ENCODE assay signal across 8 cellular contexts in the genomic region with DNA sequence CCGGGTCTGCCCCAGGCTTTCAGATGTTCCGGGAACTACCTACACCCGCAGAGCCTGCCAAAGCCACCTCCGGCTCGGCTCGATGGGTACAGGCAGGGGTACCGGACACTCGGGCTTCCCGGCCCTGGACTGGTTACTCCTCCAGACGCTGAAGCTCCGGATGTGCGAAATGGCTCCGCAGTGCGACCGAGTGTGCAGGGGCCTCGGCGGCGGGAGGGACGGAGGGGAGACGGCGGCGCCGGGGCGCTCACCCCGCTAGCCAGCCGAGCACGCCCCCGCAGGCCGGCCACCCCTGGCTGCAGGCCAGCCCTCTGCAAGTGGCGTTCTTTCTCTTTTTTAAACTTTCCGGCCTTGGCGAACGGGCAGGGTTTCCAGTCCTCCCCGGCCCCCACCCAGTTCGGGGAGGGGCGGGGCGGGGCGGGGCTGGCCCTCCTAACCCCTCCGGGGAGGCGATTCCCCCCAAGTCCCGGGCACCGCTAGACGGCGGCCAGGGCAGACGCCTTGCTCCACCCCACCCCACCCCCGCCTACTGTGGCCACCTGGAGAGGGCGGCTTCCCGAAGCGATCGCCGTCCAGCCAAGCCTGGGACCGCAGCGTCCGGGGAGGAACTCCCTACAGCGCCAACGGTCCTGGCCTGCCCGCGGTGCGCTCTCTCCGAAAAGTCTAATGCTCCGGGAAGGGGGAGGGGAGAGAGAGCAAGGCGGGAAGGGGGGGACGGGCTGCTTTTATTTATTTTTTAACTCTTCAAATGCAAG. TPM values are rescaled to one million over a fixed set of nuclear protein-coding genes. Genes with fewer than 3 reads are reported as not detected.
DNase-seq lines count a peak whose midpoint lies in the region; ATAC-seq and TF ChIP-seq lines count a peak whose summit lies in the region.

No MANE protein-coding gene starts in this region.

- no peak for TF ChIP-seq EP300 in sigmoid colon (IDR thresholded peaks at IDR 0.05)

- WGBS in GM23248 (ENCODE audit: low coverage in 1 of 2, low lambda C conversion rate in 2 of 2, missing lambda C conversion rate in 2 of 2), 2 experiments, result 15 to 27% methylated on average over 6 to 31 of the region's 63 CpGs
- 25% methylated on average over 29 of the region's 63 CpGs for WGBS in hepatocyte (ENCODE audit: low lambda C conversion rate, missing lambda C conversion rate)
- 9 to 24% methylated on average over 63 of the region's 63 CpGs for WGBS in sigmoid colon, 2 donors

- POLR2A ChIA-PET in Caco-2 (lab: Charles Lee), result no interaction called here

- no peaks in the 10 kb centered on the region for H3K27me3 Mint-ChIP-seq in activated T-helper 2 cell treated with anti-CD3 and anti-CD28 coated beads, Interferon-gamma antibody, Interleukin-2, Interleukin-4, amounts not matched to agents 10 μg/mL and 5 μg/mL and 100 μg/mL, durations not matched to agents 14 hours and 24 hours and 36 hours (ENCODE audit: low read depth)
- no peaks in the 10 kb centered on the region for H3K27me3 Mint-ChIP-seq in Caco-2 (ENCODE audit: insufficient read depth, unreplicated experiment)

- TF ChIP-seq CTCF in hepatocyte (IDR thresholded peaks at IDR 0.05; ENCODE audit: poor library complexity) (no peak), sigmoid colon (IDR thresholded peaks at IDR 0.05) (no peak), Caco-2 (IDR thresholded peaks at IDR 0.05; ENCODE audit: insufficient read depth in 1 of 2, low read depth in 1 of 2, low read length in 1 of 2, severe bottlenecking in 1 of 2, unreplicated experiment in 1 of 2) (no peak)

- peak overlapping the region; percentile 12 for H3K4me2 ChIP-seq in GM23248 (ENCODE audit: unreplicated experiment)
- H3K4me2 ChIP-seq in hepatocyte, result peak overlapping the region; percentile 88

- no TSS peak for BruUV-seq in Caco-2 (replicated peaks; lab: Mats Ljungman, UMichigan)

- H3K4me1 ChIP-seq in GM23248 (ENCODE audit: insufficient read depth), result peaks cover 5% of the 10 kb centered on the region
- H3K4me1 ChIP-seq in hepatocyte (ENCODE audit: insufficient read depth), result peaks cover 92% of the 10 kb centered on the region
- peaks cover 0 to 83% (median 66%) of the 10 kb centered on the region in 4 donors for H3K4me1 ChIP-seq in sigmoid colon
- peaks cover 23% of the 10 kb centered on the region for H3K4me1 ChIP-seq in Caco-2

- H3K4me3 Mint-ChIP-seq in activated T-helper 2 cell treated with anti-CD3 and anti-CD28 coated beads, Interferon-gamma antibody, Interleukin-2, Interleukin-4, amounts not matched to agents 10 μg/mL and 5 μg/mL and 100 μg/mL, durations not matched to agents 14 hours and 24 hours and 36 hours (ENCODE audit: low read depth), result peak overlapping the region; percentile 59
- no peak overlapping the region for H3K4me3 Mint-ChIP-seq in Caco-2 (ENCODE audit: unreplicated experiment)

- CTCF ChIA-PET in Caco-2 (lab: Charles Lee), result no interaction called here

- no peaks in the 10 kb centered on the region for H3K27me3 ChIP-seq in GM23248 (replicated peaks; ENCODE audit: insufficient read depth)
- peaks cover 63% of the 10 kb centered on the region for H3K27me3 ChIP-seq in hepatocyte
- no peaks in the 10 kb centered on the region for H3K27me3 ChIP-seq in sigmoid colon
- H3K27me3 ChIP-seq in Caco-2 (replicated peaks; ENCODE audit: control insufficient read depth, insufficient read depth, low read length), result no peaks in the 10 kb centered on the region

- H3K27ac Mint-ChIP-seq in activated T-helper 2 cell treated with anti-CD3 and anti-CD28 coated beads, Interferon-gamma antibody, Interleukin-2, Interleukin-4, amounts not matched to agents 10 μg/mL and 5 μg/mL and 100 μg/mL, durations not matched to agents 14 hours and 24 hours and 36 hours, result no peak overlapping the region
- no peak overlapping the region for H3K27ac Mint-ChIP-seq in Caco-2 (ENCODE audit: unreplicated experiment)

- TF ChIP-seq POLR2A in sigmoid colon (IDR thresholded peaks at IDR 0.05), result no peak

- H3K9me2 ChIP-seq in GM23248 (ENCODE audit: insufficient read depth) (no peaks in the 10 kb centered on the region), hepatocyte (replicated peaks; ENCODE audit: insufficient read depth) (no peaks in the 10 kb centered on the region)

- H3K36me3 Mint-ChIP-seq in activated T-helper 2 cell treated with anti-CD3 and anti-CD28 coated beads, Interferon-gamma antibody, Interleukin-2, Interleukin-4, amounts not matched to agents 10 μg/mL and 5 μg/mL and 100 μg/mL, durations not matched to agents 14 hours and 24 hours and 36 hours (ENCODE audit: low read depth), result peaks cover 43% of the 10 kb centered on the region
- H3K36me3 Mint-ChIP-seq in Caco-2 (ENCODE audit: insufficient read depth, unreplicated experiment), result peaks cover 10% of the 10 kb centered on the region

- H3K9me3 ChIP-seq in GM23248 (ENCODE audit: low read depth) (no peaks in the 10 kb centered on the region), hepatocyte (ENCODE audit: low read depth) (no peaks in the 10 kb centered on the region), sigmoid colon (no peaks in the 10 kb centered on the region), Caco-2 (no peaks in the 10 kb centered on the region)

- no peaks in the 10 kb centered on the region for H3K36me3 ChIP-seq in GM23248 (ENCODE audit: low read depth)
- H3K36me3 ChIP-seq in hepatocyte (replicated peaks; ENCODE audit: insufficient read depth, low read depth), result no peaks in the 10 kb centered on the region
- H3K36me3 ChIP-seq in sigmoid colon, result no peaks in the 10 kb centered on the region
- no peaks in the 10 kb centered on the region for H3K36me3 ChIP-seq in Caco-2 (ENCODE audit: control insufficient read depth, insufficient read depth, low read length)

- no peak for ATAC-seq in GM18907 (IDR thresholded peaks at IDR 0.05; ENCODE audit: unreplicated experiment)

- H3K27ac ChIP-seq in GM23248 (no peak overlapping the region), hepatocyte (peak overlapping the region; percentile 11), sigmoid colon (peak overlapping the region; percentile 71 to 83 (median 74))

- no peaks in the 10 kb centered on the region for H3K9me3 Mint-ChIP-seq in activated T-helper 2 cell treated with anti-CD3 and anti-CD28 coated beads, Interferon-gamma antibody, Interleukin-2, Interleukin-4, amounts not matched to agents 10 μg/mL and 5 μg/mL and 100 μg/mL, durations not matched to agents 14 hours and 24 hours and 36 hours
- H3K9me3 Mint-ChIP-seq in Caco-2 (ENCODE audit: unreplicated experiment), result no peaks in the 10 kb centered on the region

- H3K79me2 ChIP-seq in GM23248 (ENCODE audit: insufficient read depth) (peaks cover 99% of the 10 kb centered on the region), hepatocyte (peaks cover 94% of the 10 kb centered on the region)

- intact Hi-C loops in activated T-helper 2 cell treated with anti-CD3 and anti-CD28 coated beads, Interferon-gamma antibody, Interleukin-2, Interleukin-4, amounts not matched to agents 10 μg/mL and 5 μg/mL and 100 μg/mL, durations not matched to agents 14 hours and 24 hours and 36 hours (cut with micrococcal nuclease), result loop anchor here (10.0 kb wide), 1 partner anchor 275 kb away; no protein-coding TSS in a partner anchor
- intact Hi-C loops in sigmoid colon (cut with DNase I) (loop anchor here (10.0 kb wide), 1 partner anchor 175 kb away; no protein-coding TSS in a partner anchor), Caco-2 (cut with micrococcal nuclease; ENCODE audit: unreplicated experiment) (no loop called here)

- H4K20me1 ChIP-seq in GM23248 (ENCODE audit: insufficient read depth) (no peaks in the 10 kb centered on the region), hepatocyte (ENCODE audit: insufficient read depth, poor library complexity, severe bottlenecking) (peaks cover 73% of the 10 kb centered on the region)

- H3K4me1 Mint-ChIP-seq in activated T-helper 2 cell treated with anti-CD3 and anti-CD28 coated beads, Interferon-gamma antibody, Interleukin-2, Interleukin-4, amounts not matched to agents 10 μg/mL and 5 μg/mL and 100 μg/mL, durations not matched to agents 14 hours and 24 hours and 36 hours (ENCODE audit: low read depth), result peaks cover 51% of the 10 kb centered on the region
- peaks cover 18% of the 10 kb centered on the region for H3K4me1 Mint-ChIP-seq in Caco-2 (ENCODE audit: low read depth, unreplicated experiment)

- H3K9ac ChIP-seq in GM23248, result peak overlapping the region; percentile 14; the same call in 1 of the 2 replicates

- in situ Hi-C loops in GM23248 (cut with MboI), result no loop called here

- no peaks in the 10 kb centered on the region for H3F3A ChIP-seq in GM23248 (ENCODE audit: insufficient read depth)

- DNase-seq in GM23248, result peak; percentile 49
- DNase-seq in activated T-helper 2 cell treated with anti-CD3 and anti-CD28 coated beads, Interferon-gamma antibody, Interleukin-2, Interleukin-4, amounts not matched to agents 10 μg/mL and 5 μg/mL and 100 μg/mL, durations not matched to agents 14 hours and 24 hours and 36 hours (ENCODE audit: low spot score), result no peak
- DNase-seq in hepatocyte (ENCODE audit: low spot score), result peak; percentile 46
- no peak for DNase-seq in sigmoid colon
- DNase-seq in stimulated activated CD4-positive, alpha-beta T cell treated with anti-CD3 and anti-CD28 coated beads, Interleukin-15, amount 100 ng/mL, for 24 hours, result no peak
- no peak for DNase-seq in Caco-2
- DNase-seq in cerebellum (ENCODE audit: low spot score), result no peak

- H3K4me3 ChIP-seq in GM23248, result peak overlapping the region; percentile 51
- H3K4me3 ChIP-seq in hepatocyte, result peak overlapping the region; percentile 14
- peak overlapping the region; percentile 28 to 49 (median 44) for H3K4me3 ChIP-seq in sigmoid colon
- H3K4me3 ChIP-seq in Caco-2 (ENCODE audit: low read depth, low read length), result no peak overlapping the region

- H2AFZ ChIP-seq in GM23248 (no peak overlapping the region), hepatocyte (no peak overlapping the region)

RNA-seq across cellular contexts. Expression of a gene that starts 7.5 kb away (rescaled TPM):
- total RNA-seq in GM23248 (2014; rRNA removed; shearing (Covaris generic)), result 17.6 and 19.7 TPM in 2 replicates
- 9.1 and 10.2 TPM in 2 replicates for polyA plus RNA-seq in GM23248 (2016; fragmentation: Nextera tagmentation; extraction: Ambion mirVana)
- total RNA-seq in activated T-helper 2 cell treated with anti-CD3 and anti-CD28 coated beads, Interferon-gamma antibody, Interleukin-2, Interleukin-4, amounts not matched to agents 10 μg/mL and 5 μg/mL and 100 μg/mL, durations not matched to agents 14 hours and 24 hours and 36 hours, result 74.6 and 82.2 TPM in 2 replicates
- 22.7 and 22.9 TPM in 2 replicates for total RNA-seq in hepatocyte
- polyA plus RNA-seq in hepatocyte, result 13.6 and 15.3 TPM in 2 replicates
- total RNA-seq in sigmoid colon, result 10 to 100 TPM; 15.8 to 31.6 (median 23.0) TPM
- polyA plus RNA-seq in sigmoid colon, result 10 to 100 TPM in 1 of 3 donors, 1 to 10 TPM in 2; 3.5 to 11.5 (median 3.6) TPM
- total RNA-seq in Caco-2 (2022), result 16.2 and 18.6 TPM in 2 replicates
- total RNA-seq in cerebellum, result 23.5 TPM

Comparison
In these comparisons a context has a peak if more than half of its experiments do, and no peak if none do; other contexts are left out.
1. DNase-seq: peak in GM23248 (single experiment) and hepatocyte (single experiment); none in activated T-helper 2 cell treated with anti-CD3 and anti-CD28 coated beads, Interferon-gamma antibody, Interleukin-2, Interleukin-4, amounts not matched to agents 10 μg/mL and 5 μg/mL and 100 μg/mL, durations not matched to agents 14 hours and 24 hours and 36 hours (single experiment), sigmoid colon (single experiment), stimulated activated CD4-positive, alpha-beta T cell treated with anti-CD3 and anti-CD28 coated beads, Interleukin-15, amount 100 ng/mL, for 24 hours (single experiment), Caco-2 (0 of 2) and cerebellum (single experiment).